ENCODE assay signal across 15 cellular contexts in genomic region chr10:118960166-118961090, GRCh38.
DNase-seq lines count a peak whose midpoint lies in the region; ATAC-seq and TF ChIP-seq lines count a peak whose summit lies in the region.
"Had no signal": no experiment of that assay in that cellular context is flagged by ENCODE, and none has a peak within 500 bp of the region (broad histone marks: within the 10 kb centered on the region; RNA-seq: fewer than 3 reads in every experiment).

No MANE protein-coding gene starts in this region.

- no peak overlapping the region for H3K14ac ChIP-seq in mesenchymal stem cell (ENCODE audit: low read length in 2 of 2)

- no peak overlapping the region for H3K4me3 ChIP-seq in mesenchymal stem cell (ENCODE audit: insufficient read depth in 1 of 2, low read depth in 1 of 2, low read length in 2 of 2)

- no peak for TF ChIP-seq CTCF in type B pancreatic cell (conservative IDR thresholded peaks at IDR 0.05)

- no peak overlapping the region for H2AFZ ChIP-seq in mesenchymal stem cell (ENCODE audit: low read depth, low read length)

- H2BK120ac ChIP-seq in mesenchymal stem cell (ENCODE audit: low read depth, low read length), result no peak overlapping the region

- DNase-seq in cardiac septum (ENCODE audit: low spot score) (peak; percentile 44), Right ventricle myocardium superior (no peak), ecto neural progenitor cell (ENCODE audit: low spot score) (peak; percentile 47), mesenchymal stem cell (no peak), type B pancreatic cell (ENCODE audit: extremely low spot score, unreplicated experiment) (peak; percentile 39), epidermal melanocyte (ENCODE audit: insufficient read length, low spot score) (no peak), dedifferentiated amniotic fluid mesenchymal stem cell (ENCODE audit: extremely low spot score) (no peak)
- DNase-seq: activated naive CD4-positive, alpha-beta T cell; brain microvascular endothelial cell; effector CD8-positive, alpha-beta T cell; GF-D8; NCI-H2171 treated with DMSO at 0.1 percent for 48 hours; stimulated activated CD4-positive, alpha-beta T cell treated with anti-CD3 and anti-CD28 coated beads, Interleukin-2, amount 100 ng/mL, for 48 hours had no signal

- ATAC-seq in Right ventricle myocardium superior (ENCODE audit: poor library complexity), result no peak
- no peak for ATAC-seq in HG03196 (IDR thresholded peaks at IDR 0.05; ENCODE audit: unreplicated experiment)
- ATAC-seq: CD8-positive, alpha-beta T cell had no signal

- H2BK12ac ChIP-seq in mesenchymal stem cell (ENCODE audit: low read length in 2 of 2), result peak overlapping the region in 1 of 2 experiments; percentile 21

- H3K27me3 ChIP-seq in mesenchymal stem cell (ENCODE audit: control insufficient read depth in 1 of 2, insufficient read depth in 1 of 2, low read length in 2 of 2), result peaks cover 0 to 6% of the 10 kb centered on the region in 2 experiments
- H3K27me3 ChIP-seq: brain microvascular endothelial cell had no signal

- peak overlapping the region; percentile 4 for H2BK15ac ChIP-seq in mesenchymal stem cell (ENCODE audit: low read depth, poor library complexity, severe bottlenecking)

- peak overlapping the region; percentile 93 for H3K27ac Mint-ChIP-seq in type B pancreatic cell
- H3K27ac Mint-ChIP-seq: CD8-positive, alpha-beta T cell had no signal

- no peak overlapping the region for H3K9ac ChIP-seq in mesenchymal stem cell (ENCODE audit: low read length)

- H2BK5ac ChIP-seq in mesenchymal stem cell (ENCODE audit: low read depth, low read length, poor library complexity, severe bottlenecking), result no peak overlapping the region

- H2AK5ac ChIP-seq in mesenchymal stem cell (ENCODE audit: low read length, severe bottlenecking), result no peak overlapping the region

- WGBS in mesenchymal stem cell, result 94% methylated on average over 16 of the region's 17 CpGs

- no peak overlapping the region for H3K4me2 ChIP-seq in mesenchymal stem cell (ENCODE audit: low read length, poor library complexity, severe bottlenecking)

- H3K9me3 Mint-ChIP-seq in type B pancreatic cell, result peaks cover 7% of the 10 kb centered on the region
- H3K9me3 Mint-ChIP-seq: CD8-positive, alpha-beta T cell had no signal

- peaks cover 3% of the 10 kb centered on the region for H3K36me3 Mint-ChIP-seq in type B pancreatic cell
- H3K36me3 Mint-ChIP-seq: CD8-positive, alpha-beta T cell had no signal

- peaks cover 10% of the 10 kb centered on the region for H3K4me1 ChIP-seq in mesenchymal stem cell (ENCODE audit: control insufficient read depth, insufficient read depth, low read depth, low read length)

- no peak overlapping the region for H4K91ac ChIP-seq in mesenchymal stem cell (ENCODE audit: low read length)

- peaks cover 4% of the 10 kb centered on the region for H3K9me3 ChIP-seq in mesenchymal stem cell (ENCODE audit: control insufficient read depth, low read length)

- no peaks in the 10 kb centered on the region for H3K36me3 ChIP-seq in mesenchymal stem cell (ENCODE audit: control insufficient read depth in 1 of 2, insufficient read depth in 2 of 2, low read depth in 1 of 2, low read length in 2 of 2)
- H3K36me3 ChIP-seq: brain microvascular endothelial cell had no signal

- H4K8ac ChIP-seq in mesenchymal stem cell (ENCODE audit: low read length), result no peak overlapping the region

- no peaks in the 10 kb centered on the region for H3K27me3 Mint-ChIP-seq in type B pancreatic cell

- no peak overlapping the region for H3K27ac ChIP-seq in mesenchymal stem cell (ENCODE audit: low read length, poor library complexity, severe bottlenecking)
- H3K27ac ChIP-seq: brain microvascular endothelial cell had no signal

- H3K4me3 Mint-ChIP-seq in type B pancreatic cell, result no peak overlapping the region
- H3K4me3 Mint-ChIP-seq: CD8-positive, alpha-beta T cell had no signal

- no peak overlapping the region for H3K18ac ChIP-seq in mesenchymal stem cell (ENCODE audit: low read depth in 1 of 2, low read length in 2 of 2)

- H3K79me1 ChIP-seq in mesenchymal stem cell (replicated peaks; ENCODE audit: low read length, poor library complexity, severe bottlenecking), result no peaks in the 10 kb centered on the region

- intact Hi-C loops in cardiac septum (cut with DNase I), result no loop called here
- intact Hi-C loops in Right ventricle myocardium superior (cut with DNase I), result no loop called here

- no peak overlapping the region for H3K23ac ChIP-seq in mesenchymal stem cell (ENCODE audit: low read length in 2 of 2)

- H3K4me1 Mint-ChIP-seq in type B pancreatic cell (ENCODE audit: unreplicated experiment), result peaks cover 17% of the 10 kb centered on the region

- H3K4ac ChIP-seq in mesenchymal stem cell (ENCODE audit: low read depth in 1 of 2, low read length in 2 of 2), result no peak overlapping the region

Comparison
In these comparisons a context has a peak if more than half of its experiments do, and no peak if none do; other contexts are left out.
1. DNase-seq: peak in cardiac septum (single experiment), ecto neural progenitor cell (single experiment) and type B pancreatic cell (single experiment); none in Right ventricle myocardium superior (single experiment), mesenchymal stem cell (single experiment), epidermal melanocyte (single experiment) and dedifferentiated amniotic fluid mesenchymal stem cell (single experiment).